Comparison of ENCODE assay signal across 2 cellular contexts in genomic region chr17:78148286-78149016, GRCh38.
TF ChIP-seq lines count a peak whose summit lies in the region.

No MANE protein-coding gene starts in this region.

TF ChIP-seq in GM23338, 12 proteins besides CTCF, POLR2A, EP300 and RAD21:
- TF ChIP-seq EZH2phosphoT487 (IDR thresholded peaks at IDR 0.05; ENCODE audit: unreplicated experiment) (no peak), ZNF462 (CRISPR knock-in tag; IDR thresholded peaks at IDR 0.05) (no peak), STAT1 (IDR thresholded peaks at IDR 0.05; ENCODE audit: unreplicated experiment) (no peak)

TF ChIP-seq in GM12878, 131 proteins besides CTCF, POLR2A, EP300 and RAD21 (continues in another document):
- no peak for TF ChIP-seq TBL1XR1 (IDR thresholded peaks at IDR 0.05; ENCODE audit: low read depth, low read length)
- peak; percentile 70; the same call in 1 of the 2 replicates for TF ChIP-seq NR2F1 (conservative IDR thresholded peaks at IDR 0.05)
- no peak for TF ChIP-seq ELK1 (IDR thresholded peaks at IDR 0.05; ENCODE audit: low read depth, low read length)
- peak; percentile 51; the same call in 1 of the 2 replicates for TF ChIP-seq ZNF687 (IDR thresholded peaks at IDR 0.05)
- TF ChIP-seq RCOR1 (conservative IDR thresholded peaks at IDR 0.05; ENCODE audit: low read depth, low read length), result no peak
- TF ChIP-seq CREM (IDR thresholded peaks at IDR 0.05; ENCODE audit: low read depth), result no peak
- TF ChIP-seq CHD1 (IDR thresholded peaks at IDR 0.05; ENCODE audit: low read depth, low read length), result no peak
- no peak for TF ChIP-seq HDAC6 (IDR thresholded peaks at IDR 0.05; ENCODE audit: unreplicated experiment)
- TF ChIP-seq SREBF2 (IDR thresholded peaks at IDR 0.05; ENCODE audit: low read length), result no peak
- no peak for TF ChIP-seq CREB1 (IDR thresholded peaks at IDR 0.05; ENCODE audit: low read depth)
- no peak for TF ChIP-seq CHD4 (IDR thresholded peaks at IDR 0.05)
- TF ChIP-seq ZNF592 (IDR thresholded peaks at IDR 0.05), result no peak
- 0 out of 2 replicates have a peak, but pooled peaks have one; percentile 20 for TF ChIP-seq GATAD2B (conservative IDR thresholded peaks at IDR 0.05; ENCODE audit: low read depth)
- TF ChIP-seq IKZF2 (IDR thresholded peaks at IDR 0.05), result no peak
- TF ChIP-seq E2F8 (IDR thresholded peaks at IDR 0.05; ENCODE audit: low read depth, partially characterized antibody), result no peak
- no peak for TF ChIP-seq STAT1 (conservative IDR thresholded peaks at IDR 0.05)
- no peak for TF ChIP-seq MYC (IDR thresholded peaks at IDR 0.05; ENCODE audit: insufficient read depth, insufficient read length, insufficient replicate concordance, low read length, severe bottlenecking)
- no peak for TF ChIP-seq SMC3 (IDR thresholded peaks at IDR 0.05; ENCODE audit: borderline replicate concordance, low read length)
- TF ChIP-seq PBX3 (IDR thresholded peaks at IDR 0.05; ENCODE audit: insufficient replicate concordance, low read depth, low read length), result no peak
- no peak for TF ChIP-seq E4F1 (IDR thresholded peaks at IDR 0.05; ENCODE audit: borderline replicate concordance, partially characterized antibody)
- TF ChIP-seq LARP7 (IDR thresholded peaks at IDR 0.05), result no peak
- TF ChIP-seq FOS (IDR thresholded peaks at IDR 0.05; ENCODE audit: borderline replicate concordance, extremely low read depth, insufficient read length), result no peak
- TF ChIP-seq EZH2 (IDR thresholded peaks at IDR 0.05; ENCODE audit: borderline replicate concordance, control insufficient read depth, low read depth, low read length), result no peak
- peak; percentile 53 for TF ChIP-seq NR2C1 (IDR thresholded peaks at IDR 0.05)
- 0 out of 2 replicates have a peak, but pooled peaks have one; percentile 24 for TF ChIP-seq TCF12 (IDR thresholded peaks at IDR 0.05; ENCODE audit: low read depth, low read length)
- TF ChIP-seq ZNF384 (IDR thresholded peaks at IDR 0.05; ENCODE audit: borderline replicate concordance, low read depth, low read length), result no peak
- TF ChIP-seq ATF7 (IDR thresholded peaks at IDR 0.05; ENCODE audit: low read depth), result no peak
- no peak for TF ChIP-seq HDAC2 (IDR thresholded peaks at IDR 0.05)
- TF ChIP-seq ZBTB11 (CRISPR knock-in tag; IDR thresholded peaks at IDR 0.05), result no peak
- no peak for TF ChIP-seq PAX5 (IDR thresholded peaks at IDR 0.05; ENCODE audit: borderline replicate concordance, low read depth, low read length)
- no peak for TF ChIP-seq YY1 (IDR thresholded peaks at IDR 0.05; ENCODE audit: low read depth, low read length)
- no peak for TF ChIP-seq NKRF (conservative IDR thresholded peaks at IDR 0.05)
- TF ChIP-seq SMARCA5 (IDR thresholded peaks at IDR 0.05), result no peak
- TF ChIP-seq SIX5 (IDR thresholded peaks at IDR 0.05; ENCODE audit: low read depth, low read length, severe bottlenecking), result no peak
- TF ChIP-seq USF1 (IDR thresholded peaks at IDR 0.05; ENCODE audit: borderline replicate concordance, extremely low read length, insufficient read depth, low read depth, low read length), result no peak
